16 cellular contexts compared by ENCODE assay signal in the genomic region with DNA sequence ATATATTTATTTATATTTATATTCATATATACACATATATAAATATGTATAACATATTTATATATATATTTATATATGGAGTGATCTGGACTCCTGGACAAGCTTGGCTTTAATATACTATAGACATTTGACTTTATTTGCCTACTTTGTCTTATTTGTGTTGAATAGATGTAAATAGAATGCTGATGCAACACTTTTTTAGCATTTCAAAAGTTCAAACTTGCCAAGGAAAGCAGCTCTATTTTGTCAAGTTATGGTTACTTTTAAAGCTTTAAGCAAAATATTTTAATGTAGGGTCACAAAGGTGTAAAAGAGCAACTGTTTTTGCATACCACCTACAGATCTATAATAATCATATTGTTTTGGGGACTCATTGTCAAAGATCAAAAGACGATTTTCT.
DNase-seq lines count a peak whose midpoint lies in the region; ATAC-seq, FAIRE-seq and TF ChIP-seq lines count a peak whose summit lies in the region.
"Had no signal": no experiment of that assay in that cellular context is flagged by ENCODE, and none has a peak within 500 bp of the region (broad histone marks: within the 10 kb centered on the region; RNA-seq: fewer than 3 reads in every experiment).

No MANE protein-coding gene starts in this region.

- no peaks in the 10 kb centered on the region for H3K9me2 ChIP-seq in GM23338 (ENCODE audit: insufficient read depth)

- H4K20me1 ChIP-seq in GM23338 (replicated peaks; ENCODE audit: insufficient read depth) = no peaks in the 10 kb centered on the region
- H4K20me1 ChIP-seq in H1 (replicated peaks in 1 of 2; ENCODE audit: control insufficient read depth in 1 of 2, insufficient read depth in 2 of 2, low read length in 2 of 2) = no peaks in the 10 kb centered on the region
- H4K20me1 ChIP-seq: BLaER1 had no signal

- CTCF ChIA-PET in H1 (lab: Charles Lee; ENCODE audit: partially characterized antibody) = no interaction called here

- H3K36me3 Mint-ChIP-seq in GM23338 (ENCODE audit: low read depth) = peaks cover 11% of the 10 kb centered on the region; the same call in 1 of the 3 replicates
- H3K36me3 Mint-ChIP-seq: CD4-positive, CD25-positive, alpha-beta regulatory T cell; CD8-positive, alpha-beta T cell had no signal

- H3K14ac ChIP-seq in H1 (ENCODE audit: insufficient read length) = no peak overlapping the region

- peaks cover 57% of the 10 kb centered on the region for H3K4me1 Mint-ChIP-seq in GM23338
- H3K4me1 Mint-ChIP-seq: B cell; CD4-positive, CD25-positive, alpha-beta regulatory T cell had no signal

- no peak overlapping the region for H2BK5ac ChIP-seq in H1 (ENCODE audit: low read depth, low read length)

- H3K56ac ChIP-seq in H1 (replicated peaks; ENCODE audit: insufficient read length, low read depth, low read length) = no peak overlapping the region

- H3K4me1 ChIP-seq in GM23338 (ENCODE audit: insufficient read depth) (peaks cover 56% of the 10 kb centered on the region), HUES6 (ENCODE audit: control insufficient read depth, insufficient read depth, low read length) (peaks cover 41% of the 10 kb centered on the region), H1 (replicated peaks in 1 of 4; ENCODE audit: control insufficient read depth in 3 of 4, insufficient read depth in 4 of 4, low read length in 3 of 4) (peaks cover 0 to 31% (median 6%) of the 10 kb centered on the region in 4 experiments; a peak in 3 of 7 replicates)
- H3K4me1 ChIP-seq: BLaER1, Caco-2 had no signal

- no peak for TF ChIP-seq POLR2A in H1 (IDR thresholded peaks at IDR 0.05; ENCODE audit: control extremely low read depth in 1 of 2, low read depth in 2 of 2, low read length in 2 of 2)
- TF ChIP-seq POLR2A in GM12891 (IDR thresholded peaks at IDR 0.05; ENCODE audit: low read depth, low read length) = no peak

- H3K18ac ChIP-seq in H1 (ENCODE audit: extremely low read depth, low read length) = no peak overlapping the region

- H3K4me3 Mint-ChIP-seq in GM23338 = no peak overlapping the region
- H3K4me3 Mint-ChIP-seq: B cell; CD4-positive, CD25-positive, alpha-beta regulatory T cell; CD8-positive, alpha-beta T cell; H9 had no signal

- no peak overlapping the region for H3K27ac Mint-ChIP-seq in GM23338
- H3K27ac Mint-ChIP-seq: B cell; CD4-positive, CD25-positive, alpha-beta regulatory T cell; CD8-positive, alpha-beta T cell; H9 had no signal

- no peak overlapping the region for H2BK12ac ChIP-seq in H1 (ENCODE audit: low read depth, low read length)

- H3K36me3 ChIP-seq in GM23338 (ENCODE audit: insufficient read depth) (peaks cover 4% of the 10 kb centered on the region; the same call in 1 of the 2 replicates), HUES6 (ENCODE audit: control insufficient read depth, insufficient read depth, low read length) (no peaks in the 10 kb centered on the region), H1 (ENCODE audit: control insufficient read depth in 2 of 4, insufficient read depth in 4 of 4, low read length in 3 of 4) (no peaks in the 10 kb centered on the region)
- H3K36me3 ChIP-seq: BLaER1 had no signal

- H3K9me3 ChIP-seq in HUES6 (ENCODE audit: control insufficient read depth, insufficient read depth, low read depth, low read length) (peaks cover 5% of the 10 kb centered on the region; the same call in 1 of the 2 replicates), H1 (ENCODE audit: insufficient read depth in 2 of 2, low read depth in 1 of 2, low read length in 1 of 2) (no peaks in the 10 kb centered on the region)
- H3K9me3 ChIP-seq: Caco-2 had no signal

- no peak overlapping the region for H3K9ac ChIP-seq in HUES6 (ENCODE audit: low read length)
- H3K9ac ChIP-seq in H1 (replicated peaks in 1 of 4; ENCODE audit: extremely low read depth in 1 of 4, low read depth in 3 of 4, low read length in 3 of 4) = no peak overlapping the region
- H3K9ac ChIP-seq: BLaER1 had no signal

- H3F3A ChIP-seq in GM23338 (replicated peaks; ENCODE audit: low read depth) = no peaks in the 10 kb centered on the region

- no peaks in the 10 kb centered on the region for H3K23me2 ChIP-seq in H1 (ENCODE audit: low read depth, low read length)

- no peak for TF ChIP-seq RAD21 in H1 (IDR thresholded peaks at IDR 0.05 in 1 of 2, conservative IDR thresholded peaks at IDR 0.05 in 1 of 2; ENCODE audit: low read depth in 2 of 2, low read length in 2 of 2)

- peaks cover 12% of the 10 kb centered on the region; the same call in 2 of the 3 replicates for H3K9me3 Mint-ChIP-seq in GM23338

- H2AK5ac ChIP-seq in H1 (ENCODE audit: low read depth, low read length) = no peak overlapping the region

- H4K91ac ChIP-seq in H1 (replicated peaks; ENCODE audit: insufficient read length, low read length) = no peak overlapping the region

- no peak overlapping the region for H2BK20ac ChIP-seq in H1 (ENCODE audit: low read length)

- FAIRE-seq in H1 (lab: Jason Lieb, UNC) = no peak
- no peak for FAIRE-seq in GM12891 (lab: Jason Lieb, UNC)

- H2AFZ ChIP-seq in GM23338 (no peak overlapping the region), H1 (ENCODE audit: low read length) (no peak overlapping the region)

- H2BK15ac ChIP-seq in H1 (ENCODE audit: low read length) = no peak overlapping the region

- 46% methylated on average over 1 of the region's 1 CpG; no CpG with 5 or more reads in 1 of the 2 experiments for WGBS in H1 (ENCODE audit: extremely low coverage in 1 of 2, insufficient coverage in 1 of 2, insufficient read length in 1 of 2, insufficient replicate concordance in 2 of 2, low coverage in 1 of 2, low lambda C conversion rate in 2 of 2, missing lambda C conversion rate in 1 of 2), 2 experiments

- H3K27me3 Mint-ChIP-seq in GM23338 (ENCODE audit: insufficient read depth, low read depth, poor library complexity) = no peaks in the 10 kb centered on the region
- H3K27me3 Mint-ChIP-seq: B cell; CD4-positive, CD25-positive, alpha-beta regulatory T cell had no signal

- H4K5ac ChIP-seq in H1 (ENCODE audit: insufficient read length, low read depth, low read length) = no peak overlapping the region

- H2BK120ac ChIP-seq in H1 (replicated peaks; ENCODE audit: low read depth, low read length) = no peak overlapping the region

- no peak for TF ChIP-seq CTCF in GM23338 (conservative IDR thresholded peaks at IDR 0.05; ENCODE audit: low read depth in 2 of 2)
- TF ChIP-seq CTCF in H1 (IDR thresholded peaks at IDR 0.05; ENCODE audit: control extremely low read depth in 1 of 3, insufficient read depth in 1 of 3, low read depth in 1 of 3, low read length in 3 of 3) = no peak

- H3K23ac ChIP-seq in H1 (ENCODE audit: insufficient read length) = no peak overlapping the region

- POLR2A ChIA-PET in H1 (lab: Charles Lee; ENCODE audit: partially characterized antibody) = no interaction called here

- no peaks in the 10 kb centered on the region for H3K79me2 ChIP-seq in GM23338 (replicated peaks; ENCODE audit: insufficient read depth)
- H3K79me2 ChIP-seq in H1 (ENCODE audit: control insufficient read depth in 1 of 2, insufficient read depth in 2 of 2, low read length in 2 of 2) = no peaks in the 10 kb centered on the region

- H3K27ac ChIP-seq in GM23338 (ENCODE audit: low read depth) = peak overlapping the region; percentile 6; the same call in 1 of the 2 replicates
- peak overlapping the region; percentile 64; the same call in 1 of the 2 replicates for H3K27ac ChIP-seq in HUES6 (ENCODE audit: low read depth, low read length)
- H3K27ac ChIP-seq in H1 (ENCODE audit: low read depth, low read length) = no peak overlapping the region
- H3K27ac ChIP-seq: BLaER1, C4-2B had no signal

- H3K79me1 ChIP-seq in H1 (ENCODE audit: low read depth, low read length) = no peaks in the 10 kb centered on the region

- H3K27me3 ChIP-seq in GM23338 (ENCODE audit: insufficient read depth) (no peaks in the 10 kb centered on the region), HUES6 (ENCODE audit: control insufficient read depth, insufficient read depth, low read length) (no peaks in the 10 kb centered on the region), H1 (replicated peaks in 1 of 4; ENCODE audit: control insufficient read depth in 3 of 4, extremely low read depth in 1 of 4, insufficient read depth in 3 of 4, low read length in 3 of 4) (no peaks in the 10 kb centered on the region)
- H3K27me3 ChIP-seq: BLaER1 had no signal

- H3K4me3 ChIP-seq in GM23338 (no peak overlapping the region), HUES6 (ENCODE audit: low read depth, low read length) (no peak overlapping the region), H1 (ENCODE audit: extremely low read depth in 1 of 4, insufficient read depth in 2 of 4, low read depth in 3 of 4, low read length in 4 of 4) (no peak overlapping the region)
- H3K4me3 ChIP-seq: BLaER1 had no signal

- no peak overlapping the region for H4K8ac ChIP-seq in H1 (ENCODE audit: extremely low read depth, insufficient read depth, low read length)

- ATAC-seq in GM23338 = no peak
- ATAC-seq: CD8-positive, alpha-beta T cell; HCT116 had no signal

- DNase-seq in GM23338 (ENCODE audit: low spot score) (no peak), H1 (ENCODE audit: low read depth in 1 of 2, low spot score in 2 of 2) (no peak), OCI-M2 (lab: John Stamatoyannopoulos, UW; ENCODE audit: unreplicated experiment) (no peak), GM12891 (ENCODE audit: insufficient read length, low spot score) (no peak), RKO (ENCODE audit: low spot score) (no peak)
- DNase-seq: Caco-2; CD4-positive, CD25-positive, alpha-beta regulatory T cell; CD8-positive, alpha-beta T cell; DMS153; DND-41; H9 had no signal

- peak overlapping the region; percentile 39 for H3K4me2 ChIP-seq in GM23338
- no peak overlapping the region for H3K4me2 ChIP-seq in H1 (ENCODE audit: insufficient read depth in 1 of 2, low read depth in 2 of 2, low read length in 2 of 2)
- H3K4me2 ChIP-seq: BLaER1 had no signal

- TF ChIP-seq EP300 in H1 (IDR thresholded peaks at IDR 0.05; ENCODE audit: borderline replicate concordance in 1 of 2, low read depth in 2 of 2, low read length in 2 of 2) = no peak

- H3K4ac ChIP-seq in H1 (replicated peaks; ENCODE audit: insufficient read length, low read depth, low read length) = no peak overlapping the region

TF ChIP-seq in GM23338, 12 proteins besides CTCF, POLR2A, EP300 and RAD21 (continues in another document):
- TF ChIP-seq STAT1 (IDR thresholded peaks at IDR 0.05; ENCODE audit: unreplicated experiment) = no peak
- TF ChIP-seq ZNF114 (CRISPR knock-in tag; IDR thresholded peaks at IDR 0.05) = no peak
- TF ChIP-seq NANOG (IDR thresholded peaks at IDR 0.05; ENCODE audit: borderline replicate concordance) = no peak

TF ChIP-seq in H1, 55 proteins besides CTCF, POLR2A, EP300 and RAD21 (continues in another document):
- no peak for TF ChIP-seq SP4 (IDR thresholded peaks at IDR 0.05; ENCODE audit: low read length)
- TF ChIP-seq CHD1 (IDR thresholded peaks at IDR 0.05; ENCODE audit: low read depth, low read length) = no peak
- TF ChIP-seq TAF7 (optimal IDR thresholded peaks at IDR 0.05; ENCODE audit: borderline replicate concordance, low read depth, low read length) = no peak
- TF ChIP-seq CREB1 (IDR thresholded peaks at IDR 0.05) = no peak

TF ChIP-seq in GM12891, 5 proteins besides CTCF, POLR2A, EP300 and RAD21:
- TF ChIP-seq SPI1 (IDR thresholded peaks at IDR 0.05; ENCODE audit: low read depth, low read length) (no peak), TAF1 (IDR thresholded peaks at IDR 0.05; ENCODE audit: low read depth, low read length) (no peak), POU2F2 (IDR thresholded peaks at IDR 0.05; ENCODE audit: low read depth, low read length) (no peak), POLR2AphosphoS5 (IDR thresholded peaks at IDR 0.05; ENCODE audit: low read depth, low read length) (no peak), PAX5 (IDR thresholded peaks at IDR 0.05; ENCODE audit: insufficient read depth, low read length, severe bottlenecking) (no peak)
